Comparison of ENCODE assay signal across 14 cellular contexts in genomic region chr11:65968600-65969482, GRCh38. TPM values are rescaled to one million over a fixed set of nuclear protein-coding genes. Genes with fewer than 3 reads are reported as not detected.
DNase-seq lines count a peak whose midpoint lies in the region; ATAC-seq and TF ChIP-seq lines count a peak whose summit lies in the region.
"Had no signal": no experiment of that assay in that cellular context is flagged by ENCODE, and none has a peak within 500 bp of the region (broad histone marks: within the 10 kb centered on the region; RNA-seq: fewer than 3 reads in every experiment).

No MANE protein-coding gene starts in this region.

- no peaks in the 10 kb centered on the region for H3K27me3 ChIP-seq in foreskin keratinocyte
- H3K27me3 ChIP-seq in psoas muscle (ENCODE audit: insufficient read depth in 3 of 3, low read length in 2 of 3) = no peaks in the 10 kb centered on the region
- H3K27me3 ChIP-seq: transverse colon had no signal

- peaks cover 11 to 88% of the 10 kb centered on the region in 2 donors for H3K36me3 ChIP-seq in psoas muscle (ENCODE audit: insufficient read depth in 1 of 2, low read depth in 1 of 2)

- 45 to 65% (median 51%) methylated on average over 15 of the region's 15 CpGs for WGBS in psoas muscle, 3 donors

- ATAC-seq in foreskin keratinocyte = no peak
- peak; percentile 82 to 93 (median 88) for ATAC-seq in psoas muscle

- H3K4me1 ChIP-seq in foreskin keratinocyte = peaks cover 8% of the 10 kb centered on the region
- H3K4me1 ChIP-seq in psoas muscle = peaks cover 18% of the 10 kb centered on the region

- intact Hi-C loops in psoas muscle (cut with DNase I) = no loop called here

- H3K9me3 ChIP-seq in psoas muscle = no peaks in the 10 kb centered on the region
- H3K9me3 ChIP-seq: transverse colon had no signal

- DNase-seq in NOMO-1 (lab: John Stamatoyannopoulos, UW; ENCODE audit: unreplicated experiment in 2 of 2) = peak; percentile 3 to 11
- no peak for DNase-seq in NOMO-1 treated with dmso at 0.1 percent for 144 hours (lab: John Stamatoyannopoulos, UW; ENCODE audit: unreplicated experiment)
- peak; percentile 24 for DNase-seq in NOMO-1 treated with DMSO at 0.1 percent for 48 hours (lab: John Stamatoyannopoulos, UW; ENCODE audit: unreplicated experiment)
- DNase-seq in foreskin keratinocyte = no peak
- no peak for DNase-seq in psoas muscle
- DNase-seq in NCI-H526 (lab: John Stamatoyannopoulos, UW) = no peak
- no peak for DNase-seq in NCI-H2171 (lab: John Stamatoyannopoulos, UW)
- DNase-seq in COLO668 (lab: John Stamatoyannopoulos, UW; ENCODE audit: unreplicated experiment) = no peak
- DNase-seq: CD4-positive, alpha-beta memory T cell; transverse colon had no signal

- H3K4me3 ChIP-seq in psoas muscle = peak overlapping the region; percentile 5
- H3K4me3 ChIP-seq: transverse colon had no signal

- no peak overlapping the region for H3K27ac ChIP-seq in foreskin keratinocyte
- peak overlapping the region; percentile 77 for H3K27ac ChIP-seq in psoas muscle
- H3K27ac ChIP-seq: 22Rv1, transverse colon had no signal

- peak; percentile 15 for TF ChIP-seq CTCF in foreskin keratinocyte (conservative IDR thresholded peaks at IDR 0.05)
- peak; percentile 26 for TF ChIP-seq CTCF in psoas muscle (IDR thresholded peaks at IDR 0.05)

RNA-seq across cellular contexts. Expression of gene SART1, which starts 7.3 kb away (rescaled TPM):
- 44.9 and 52.0 TPM in 2 replicates for total RNA-seq in foreskin keratinocyte
- polyA plus RNA-seq in foreskin keratinocyte = 65.2 and 68.0 TPM in 2 replicates
- total RNA-seq in psoas muscle = 10 to 100 TPM; 36.3 to 55.4 (median 49.3) TPM
- polyA plus RNA-seq in psoas muscle = 10 to 100 TPM; 40.3 to 58.7 (median 44.7) TPM

RNA-seq across cellular contexts. Expression of gene TSGA10IP, which starts 23.6 kb away (rescaled TPM):
- total RNA-seq in foreskin keratinocyte = not detected in 2 replicates
- polyA plus RNA-seq in foreskin keratinocyte = not detected in 2 replicates
- total RNA-seq in psoas muscle = not detected
- polyA plus RNA-seq in psoas muscle = not detected
- total RNA-seq: cardiac septum; CD4-positive, alpha-beta memory T cell; pulmonary artery endothelial cell; SK-MEL-5; transverse colon had no signal
- polyA plus RNA-seq: CD4-positive, alpha-beta memory T cell had no signal

RNA-seq across cellular contexts. Expression of gene EIF1AD, which starts 33.1 kb away (rescaled TPM):
- total RNA-seq in foreskin keratinocyte (40.6 and 42.4 TPM in 2 replicates), psoas muscle (10 to 100 TPM; 24.8 to 44.5 (median 31.6) TPM)
- polyA plus RNA-seq in foreskin keratinocyte (26.9 and 33.3 TPM in 2 replicates), psoas muscle (10 to 100 TPM; 29.4 to 63.1 (median 54.2) TPM)

RNA-seq across cellular contexts. Expression of gene BANF1, which starts 33.5 kb away (rescaled TPM):
- 72.7 and 118 TPM in 2 replicates for total RNA-seq in foreskin keratinocyte
- 267 and 278 TPM in 2 replicates for polyA plus RNA-seq in foreskin keratinocyte
- 100 to 1,000 TPM; 298 to 384 (median 336) TPM for total RNA-seq in psoas muscle
- polyA plus RNA-seq in psoas muscle = 100 to 1,000 TPM; 251 to 355 (median 314) TPM

RNA-seq across cellular contexts. Expression of gene CST6, which starts 43.0 kb away (rescaled TPM):
- 0.28 and 0.82 TPM in 2 replicates for total RNA-seq in foreskin keratinocyte
- 0.25 and 0.78 TPM in 2 replicates for polyA plus RNA-seq in foreskin keratinocyte
- total RNA-seq in psoas muscle = under 1 TPM in 3 of 4 donors, not detected in 1; 0.40 to 0.93 (median 0.47) TPM
- 10 to 100 TPM in 1 of 3 donors, under 1 TPM in 1, not detected in 1; 0.13 to 18.7 TPM for polyA plus RNA-seq in psoas muscle
- total RNA-seq: CD4-positive, alpha-beta memory T cell; SK-MEL-5; transverse colon had no signal
- polyA plus RNA-seq: CD4-positive, alpha-beta memory T cell had no signal

Comparison
In these comparisons a context has a peak if more than half of its experiments do, and no peak if none do; other contexts are left out.
1. DNase-seq: peak in NOMO-1 (2 of 2) and NOMO-1 treated with DMSO at 0.1 percent for 48 hours (single experiment); none in NOMO-1 treated with dmso at 0.1 percent for 144 hours (single experiment), foreskin keratinocyte (0 of 2), psoas muscle (0 of 2), NCI-H526 (0 of 2), NCI-H2171 (single experiment) and COLO668 (single experiment).